In the genomic region with DNA sequence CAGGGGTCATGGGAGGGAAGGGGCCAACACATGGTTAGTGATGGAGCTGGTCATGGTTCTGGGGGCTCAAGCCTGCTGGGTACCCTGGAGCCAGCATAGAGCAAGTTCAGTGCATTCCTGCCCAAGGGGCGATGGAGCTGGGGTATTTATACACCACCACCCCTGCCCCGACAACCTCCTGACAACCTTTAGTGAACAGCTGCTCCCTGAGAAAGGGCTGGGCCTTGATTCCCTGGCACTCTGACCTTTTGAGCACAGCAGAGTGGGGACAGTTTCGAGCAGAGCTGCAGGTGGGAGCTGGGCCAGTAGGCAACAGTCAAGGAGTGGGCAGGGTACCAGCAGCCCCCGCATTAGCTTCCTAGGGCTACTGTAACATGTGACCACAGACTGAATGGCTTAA, we compare ENCODE assay signal across 21 cellular contexts. TPM values are rescaled to one million over a fixed set of nuclear protein-coding genes. Genes with fewer than 3 reads are reported as not detected.
A peak's percentile ranks its signal among the peaks of the same experiment; 100 is the strongest.
DNase-seq lines count a peak whose midpoint lies in the region; ATAC-seq lines count a peak whose summit lies in the region.
"Had no signal": no experiment of that assay in that cellular context is flagged by ENCODE, and none has a peak within 500 bp of the region (broad histone marks: within the 10 kb centered on the region; RNA-seq: fewer than 3 reads in every experiment).

No MANE protein-coding gene starts in this region.

- peak; percentile 23 for DNase-seq in activated naive CD8-positive, alpha-beta T cell treated with anti-CD3 and anti-CD28 coated beads, Interleukin-2, amount 10 ng/mL, durations not matched to agents 7 days and 5 days
- DNase-seq in activated naive CD8-positive, alpha-beta T cell treated with anti-CD3 and anti-CD28 coated beads for 36 hours: no peak
- peak; percentile 52 for DNase-seq in RPMI8226
- DNase-seq in mesenteric fat pad (ENCODE audit: low spot score): peak; percentile 47
- no peak for DNase-seq in NCI-H748 treated with DMSO at 0.1 percent for 48 hours (lab: John Stamatoyannopoulos, UW)
- DNase-seq in SHP77 (lab: John Stamatoyannopoulos, UW): no peak
- DNase-seq in NCI-H345 (lab: John Stamatoyannopoulos, UW): no peak
- DNase-seq in OCI-M2 (lab: John Stamatoyannopoulos, UW; ENCODE audit: unreplicated experiment): no peak
- DNase-seq: 8988T, COR-L47, DMS 273 treated with DMSO at 0.1 percent for 48 hours, DMS79 treated with DMSO at 0.1 percent for 48 hours, GOT3, Karpas-422, MV-4-11, NCI-H1417 treated with DMSO at 0.1 percent for 48 hours, NCI-H187, NCI-H446 treated with DMSO at 0.1 percent for 48 hours, NCI-H526 treated with DMSO at 0.1 percent for 48 hours had no signal

- H3K27me3 Mint-ChIP-seq in activated naive CD8-positive, alpha-beta T cell treated with anti-CD3 and anti-CD28 coated beads, Interleukin-2, amount 10 ng/mL, durations not matched to agents 7 days and 5 days: no peaks in the 10 kb centered on the region
- H3K27me3 Mint-ChIP-seq in activated naive CD8-positive, alpha-beta T cell treated with anti-CD3 and anti-CD28 coated beads for 36 hours: no peaks in the 10 kb centered on the region

- peaks cover 20% of the 10 kb centered on the region for H3K4me1 Mint-ChIP-seq in activated naive CD8-positive, alpha-beta T cell treated with anti-CD3 and anti-CD28 coated beads, Interleukin-2, amount 10 ng/mL, durations not matched to agents 7 days and 5 days
- peaks cover 26% of the 10 kb centered on the region for H3K4me1 Mint-ChIP-seq in activated naive CD8-positive, alpha-beta T cell treated with anti-CD3 and anti-CD28 coated beads for 36 hours

- H3K9me3 Mint-ChIP-seq in activated naive CD8-positive, alpha-beta T cell treated with anti-CD3 and anti-CD28 coated beads, Interleukin-2, amount 10 ng/mL, durations not matched to agents 7 days and 5 days: no peaks in the 10 kb centered on the region
- no peaks in the 10 kb centered on the region for H3K9me3 Mint-ChIP-seq in activated naive CD8-positive, alpha-beta T cell treated with anti-CD3 and anti-CD28 coated beads for 36 hours

- peaks cover 10% of the 10 kb centered on the region for H3K36me3 Mint-ChIP-seq in activated naive CD8-positive, alpha-beta T cell treated with anti-CD3 and anti-CD28 coated beads, Interleukin-2, amount 10 ng/mL, durations not matched to agents 7 days and 5 days
- peaks cover 20% of the 10 kb centered on the region for H3K36me3 Mint-ChIP-seq in activated naive CD8-positive, alpha-beta T cell treated with anti-CD3 and anti-CD28 coated beads for 36 hours

- POLR2A ChIA-PET in activated naive CD8-positive, alpha-beta T cell treated with anti-CD3 and anti-CD28 coated beads, Interleukin-2, amount 10 ng/mL, durations not matched to agents 7 days and 5 days (lab: Charles Lee): no interaction called here

- no peak for ATAC-seq in activated naive CD8-positive, alpha-beta T cell treated with anti-CD3 and anti-CD28 coated beads, Interleukin-2, amount 10 ng/mL, durations not matched to agents 7 days and 5 days (ENCODE audit: low read depth)
- ATAC-seq: SK-N-SH treated with all-trans-retinoic acid at 6 μM for 48 hours had no signal

- no peak overlapping the region for H3K27ac Mint-ChIP-seq in activated naive CD8-positive, alpha-beta T cell treated with anti-CD3 and anti-CD28 coated beads, Interleukin-2, amount 10 ng/mL, durations not matched to agents 7 days and 5 days
- no peak overlapping the region for H3K27ac Mint-ChIP-seq in activated naive CD8-positive, alpha-beta T cell treated with anti-CD3 and anti-CD28 coated beads for 36 hours

- no peak overlapping the region for H3K4me3 Mint-ChIP-seq in activated naive CD8-positive, alpha-beta T cell treated with anti-CD3 and anti-CD28 coated beads, Interleukin-2, amount 10 ng/mL, durations not matched to agents 7 days and 5 days
- no peak overlapping the region for H3K4me3 Mint-ChIP-seq in activated naive CD8-positive, alpha-beta T cell treated with anti-CD3 and anti-CD28 coated beads for 36 hours

RNA-seq across cellular contexts. Expression of gene PARVG, which starts 6.0 kb away (rescaled TPM):
- total RNA-seq in activated naive CD8-positive, alpha-beta T cell treated with anti-CD3 and anti-CD28 coated beads, Interleukin-2, amount 10 ng/mL, durations not matched to agents 7 days and 5 days: 100 to 1,000 TPM; 238 to 241 TPM
- total RNA-seq in activated naive CD8-positive, alpha-beta T cell treated with anti-CD3 and anti-CD28 coated beads for 36 hours: 10 to 100 TPM; 68.7 to 72.9 TPM
- total RNA-seq in mesenteric fat pad: 23.0 TPM
- total RNA-seq: M059J had no signal

Comparison
In these comparisons a context has a peak if more than half of its experiments do, and no peak if none do; other contexts are left out.
1. DNase-seq: peak in activated naive CD8-positive, alpha-beta T cell treated with anti-CD3 and anti-CD28 coated beads, Interleukin-2, amount 10 ng/mL, durations not matched to agents 7 days and 5 days (single experiment), RPMI8226 (single experiment) and mesenteric fat pad (single experiment); none in activated naive CD8-positive, alpha-beta T cell treated with anti-CD3 and anti-CD28 coated beads for 36 hours (single experiment), NCI-H748 treated with DMSO at 0.1 percent for 48 hours (single experiment), SHP77 (0 of 2), NCI-H345 (single experiment) and OCI-M2 (single experiment).